Comparison of ENCODE assay signal across 4 cellular contexts in genomic region chr11:26977209-26977608, GRCh38. TPM values are rescaled to one million over a fixed set of nuclear protein-coding genes. Genes with fewer than 3 reads are reported as not detected.
"Had no signal": no experiment of that assay in that cellular context is flagged by ENCODE, and none has a peak within 500 bp of the region (broad histone marks: within the 10 kb centered on the region; RNA-seq: fewer than 3 reads in every experiment).

No MANE protein-coding gene starts in this region.

RNA-seq across cellular contexts. Expression of gene FIBIN, which starts 16.7 kb away (rescaled TPM):
- total RNA-seq: HT1080; PC-9; RPMI7951; T-helper 1 cell treated with Interleukin-12 subunit alpha and Interleukin-12 subunit beta and Interleukin-4 antibody, amounts not matched to agents 30 ng/mL and 1 ng/mL, for 36 hours had no signal
